ENCODE assay signal across 8 cellular contexts in the genomic region with DNA sequence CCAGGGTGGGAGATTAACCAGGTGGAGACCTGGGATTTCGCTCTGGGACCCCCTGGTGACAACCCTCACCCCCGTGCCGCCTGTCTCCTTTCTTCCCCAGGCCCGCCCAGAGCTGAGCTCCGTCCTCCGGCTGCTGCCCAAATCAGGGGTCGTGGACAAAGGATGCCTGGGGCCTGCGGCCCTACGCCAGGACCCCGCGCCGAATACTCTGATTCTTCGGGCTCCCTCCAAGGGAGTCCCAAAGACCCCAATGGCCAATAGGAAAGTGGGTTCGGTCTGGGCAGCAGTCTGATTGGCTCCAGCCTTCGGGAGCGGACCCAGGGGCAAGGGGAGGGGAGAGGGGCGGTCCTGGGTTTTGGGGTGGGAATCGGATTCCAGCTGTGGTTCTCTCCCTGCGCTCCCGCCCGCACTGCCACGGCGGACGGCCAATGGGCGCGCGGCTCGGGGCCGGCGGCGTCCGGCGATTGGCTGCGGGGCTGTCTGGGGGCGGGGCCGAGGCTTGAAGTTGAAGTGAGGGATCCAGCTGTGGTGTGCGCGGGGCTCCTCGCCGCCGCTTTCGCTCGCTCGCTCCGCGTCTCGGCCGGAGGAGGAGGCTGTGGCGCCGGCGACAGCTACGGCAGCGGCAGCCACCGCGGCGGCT. TPM values are rescaled to one million over a fixed set of nuclear protein-coding genes. Genes with fewer than 3 reads are reported as not detected.
DNase-seq lines count a peak whose midpoint lies in the region; ATAC-seq and TF ChIP-seq lines count a peak whose summit lies in the region.

CACNA1G (plus strand) TSS at position 531 of the 640 bp plus-strand sequence. CDS start 745 bp downstream, outside the sequence.

- no peaks in the 10 kb centered on the region for H3K79me1 ChIP-seq in IMR-90 (ENCODE audit: low read depth in 1 of 2, low read length in 2 of 2)

- H3K4ac ChIP-seq in IMR-90 (ENCODE audit: low read depth, low read length): no peak within 1 kb of the TSS

- H3K36me3 ChIP-seq in IMR-90 (ENCODE audit: control insufficient read depth, insufficient read depth, low read length) (peaks cover 5% of the 10 kb centered on the region; the same call in 1 of the 2 replicates), neural progenitor cell (no peaks in the 10 kb centered on the region)

- H3K4me3 ChIP-seq in IMR-90 (ENCODE audit: insufficient read depth, low read depth, low read length) (peak within 1 kb of the TSS; percentile 19), foreskin fibroblast (ENCODE audit: low read depth in 1 of 2, low read length in 2 of 2) (peak within 1 kb of the TSS; percentile 35 to 58), neural progenitor cell (peak within 1 kb of the TSS; percentile 86)

- H3K27ac ChIP-seq in IMR-90 (ENCODE audit: insufficient read depth, low read length) (no peak within 1 kb of the TSS), neural progenitor cell (no peak within 1 kb of the TSS)

- BruUV-seq in IMR-90 (replicated peaks; lab: Mats Ljungman, UMichigan): no TSS peak

- no peak within 1 kb of the TSS for H3K27ac Mint-ChIP-seq in activated T-helper 2 cell treated with anti-CD3 and anti-CD28 coated beads, Interferon-gamma antibody, Interleukin-2, Interleukin-4, amounts not matched to agents 10 μg/mL and 5 μg/mL and 100 μg/mL, durations not matched to agents 14 hours and 24 hours and 36 hours
- H3K27ac Mint-ChIP-seq in neural progenitor cell: peak within 1 kb of the TSS; percentile 91
- H3K27ac Mint-ChIP-seq in stimulated activated naive CD8-positive, alpha-beta T cell treated with anti-CD3 and anti-CD28 coated beads, Interleukin-15, Interleukin-2, amounts not matched to agents 100 ng/mL and 50 ng/mL, for 24 hours: no peak within 1 kb of the TSS

- H2BK20ac ChIP-seq in IMR-90 (ENCODE audit: low read depth, low read length): no peak within 1 kb of the TSS

- peaks cover 9% of the 10 kb centered on the region; the same call in 1 of the 2 replicates for H3K4me1 ChIP-seq in IMR-90 (ENCODE audit: control insufficient read depth, insufficient read depth, low read length)
- peaks cover 59% of the 10 kb centered on the region for H3K4me1 ChIP-seq in neural progenitor cell

- peaks cover 65% of the 10 kb centered on the region for H3K27me3 ChIP-seq in IMR-90 (ENCODE audit: control insufficient read depth, insufficient read depth, low read length)
- peaks cover 87% of the 10 kb centered on the region for H3K27me3 ChIP-seq in neural progenitor cell

- H2AK9ac ChIP-seq in IMR-90 (replicated peaks; ENCODE audit: low read depth, low read length, poor library complexity): peak within 1 kb of the TSS; percentile 7

- H4K20me1 ChIP-seq in IMR-90 (ENCODE audit: insufficient read depth, low read length): peaks cover 3% of the 10 kb centered on the region; the same call in 1 of the 2 replicates
- H4K20me1 ChIP-seq in neural progenitor cell (ENCODE audit: low read depth): peaks cover 34% of the 10 kb centered on the region

- H3K4me2 ChIP-seq in IMR-90 (ENCODE audit: low read depth, low read length) (peak within 1 kb of the TSS; percentile 68), neural progenitor cell (peak within 1 kb of the TSS; percentile 100)

- H4K5ac ChIP-seq in IMR-90 (ENCODE audit: low read depth, low read length): no peak within 1 kb of the TSS

- H3K18ac ChIP-seq in IMR-90 (ENCODE audit: low read depth, low read length): no peak within 1 kb of the TSS

- no peak within 1 kb of the TSS for H2BK5ac ChIP-seq in IMR-90 (ENCODE audit: low read depth, low read length, poor library complexity, severe bottlenecking)

- no peak within 1 kb of the TSS for H3K14ac ChIP-seq in IMR-90 (replicated peaks; ENCODE audit: low read depth, low read length)

- 0% methylated on average over 2 of the region's 56 CpGs; no CpG with 5 or more reads in 1 of the 2 experiments for WGBS in IMR-90 (ENCODE audit: extremely low coverage in 2 of 2, insufficient read length in 1 of 2), 2 experiments

- no peaks in the 10 kb centered on the region for H3K79me2 ChIP-seq in neural progenitor cell (ENCODE audit: low read depth)

- H3K9me3 ChIP-seq in IMR-90 (ENCODE audit: control insufficient read depth, insufficient read depth, low read length) (no peaks in the 10 kb centered on the region), neural progenitor cell (ENCODE audit: low read depth) (no peaks in the 10 kb centered on the region)

- CTCF ChIA-PET in IMR-90 (lab: Yijun Ruan, JAX): interaction anchor here (0.5 to 2.0 kb wide), 5 partner anchors 10 to 135 kb away, joined by 3 to 6 read pairs (median 6); no protein-coding TSS in a partner anchor

- dilution Hi-C loops in IMR-90 (cut with HindIII; ENCODE audit: low sequenced_read_pairs, unreplicated experiment): no loop called here

- in situ Hi-C loops in IMR-90 (cut with MboI; ENCODE audit: low sequenced_read_pairs): no loop called here

- H2AFZ ChIP-seq in IMR-90 (replicated peaks; ENCODE audit: low read length, poor library complexity) (peak within 1 kb of the TSS; percentile 81), neural progenitor cell (replicated peaks) (peak within 1 kb of the TSS; percentile 74)

- H3K9me3 Mint-ChIP-seq in activated T-helper 2 cell treated with anti-CD3 and anti-CD28 coated beads, Interferon-gamma antibody, Interleukin-2, Interleukin-4, amounts not matched to agents 10 μg/mL and 5 μg/mL and 100 μg/mL, durations not matched to agents 14 hours and 24 hours and 36 hours: no peaks in the 10 kb centered on the region
- H3K9me3 Mint-ChIP-seq in neural progenitor cell: no peaks in the 10 kb centered on the region
- no peaks in the 10 kb centered on the region for H3K9me3 Mint-ChIP-seq in stimulated activated naive CD8-positive, alpha-beta T cell treated with anti-CD3 and anti-CD28 coated beads, Interleukin-15, Interleukin-2, amounts not matched to agents 100 ng/mL and 50 ng/mL, for 24 hours

- H3K36me3 Mint-ChIP-seq in activated T-helper 2 cell treated with anti-CD3 and anti-CD28 coated beads, Interferon-gamma antibody, Interleukin-2, Interleukin-4, amounts not matched to agents 10 μg/mL and 5 μg/mL and 100 μg/mL, durations not matched to agents 14 hours and 24 hours and 36 hours (ENCODE audit: low read depth): no peaks in the 10 kb centered on the region
- H3K36me3 Mint-ChIP-seq in neural progenitor cell: no peaks in the 10 kb centered on the region
- no peaks in the 10 kb centered on the region for H3K36me3 Mint-ChIP-seq in stimulated activated naive CD8-positive, alpha-beta T cell treated with anti-CD3 and anti-CD28 coated beads, Interleukin-15, Interleukin-2, amounts not matched to agents 100 ng/mL and 50 ng/mL, for 24 hours (ENCODE audit: low read depth)

- H3K23ac ChIP-seq in IMR-90 (ENCODE audit: low read depth, low read length): no peak within 1 kb of the TSS

- H3F3A ChIP-seq in neural progenitor cell (ENCODE audit: low read depth): peaks cover 47% of the 10 kb centered on the region

- intact Hi-C loops in IMR-90 (cut with micrococcal nuclease): no loop called here
- intact Hi-C loops in activated T-helper 2 cell treated with anti-CD3 and anti-CD28 coated beads, Interferon-gamma antibody, Interleukin-2, Interleukin-4, amounts not matched to agents 10 μg/mL and 5 μg/mL and 100 μg/mL, durations not matched to agents 14 hours and 24 hours and 36 hours (cut with micrococcal nuclease): no loop called here

- peaks cover 13% of the 10 kb centered on the region for H3K4me1 Mint-ChIP-seq in activated T-helper 2 cell treated with anti-CD3 and anti-CD28 coated beads, Interferon-gamma antibody, Interleukin-2, Interleukin-4, amounts not matched to agents 10 μg/mL and 5 μg/mL and 100 μg/mL, durations not matched to agents 14 hours and 24 hours and 36 hours (ENCODE audit: low read depth)
- peaks cover 53% of the 10 kb centered on the region for H3K4me1 Mint-ChIP-seq in neural progenitor cell
- peaks cover 27% of the 10 kb centered on the region for H3K4me1 Mint-ChIP-seq in stimulated activated naive CD8-positive, alpha-beta T cell treated with anti-CD3 and anti-CD28 coated beads, Interleukin-15, Interleukin-2, amounts not matched to agents 100 ng/mL and 50 ng/mL, for 24 hours (ENCODE audit: low read depth)

- TF ChIP-seq CTCF in IMR-90 (conservative IDR thresholded peaks at IDR 0.05; ENCODE audit: low read depth, low read length) (no peak), foreskin fibroblast (IDR thresholded peaks at IDR 0.05; ENCODE audit: low read depth, low read length) (no peak), neural progenitor cell (IDR thresholded peaks at IDR 0.05) (no peak)

- POLR2A ChIA-PET in IMR-90 (lab: Charles Lee; ENCODE audit: unreplicated experiment): interaction anchor here (0.6 kb wide), 2 partner anchors 67 to 74 kb away, joined by 3 read pairs; no protein-coding TSS in a partner anchor

- no peak for TF ChIP-seq POLR2A in IMR-90 (IDR thresholded peaks at IDR 0.05; ENCODE audit: low read depth, low read length)

- no peak within 1 kb of the TSS for H2AK5ac ChIP-seq in IMR-90 (ENCODE audit: low read depth, low read length)

- H3K9me1 ChIP-seq in IMR-90 (ENCODE audit: insufficient read depth, low read length): 0 out of 2 replicates have a peak, but pooled peaks cover 5% of the 10 kb centered on the region

- no peak within 1 kb of the TSS for H4K8ac ChIP-seq in IMR-90 (ENCODE audit: low read depth in 2 of 2, low read length in 2 of 2)

- H3K56ac ChIP-seq in IMR-90 (ENCODE audit: extremely low read depth, insufficient read depth, low read length): no peak within 1 kb of the TSS

- peak; percentile 88 for DNase-seq in DMS53 treated with DMSO at 0.1 percent for 48 hours (lab: John Stamatoyannopoulos, UW; ENCODE audit: unreplicated experiment)
- peak; percentile 70 for DNase-seq in IMR-90
- peak; percentile 80 for DNase-seq in RPMI7951 (ENCODE audit: low read depth)
- DNase-seq in activated T-helper 2 cell treated with anti-CD3 and anti-CD28 coated beads, Interferon-gamma antibody, Interleukin-2, Interleukin-4, amounts not matched to agents 10 μg/mL and 5 μg/mL and 100 μg/mL, durations not matched to agents 14 hours and 24 hours and 36 hours (ENCODE audit: low spot score): peak; percentile 85
- peak; percentile 87 to 96 for DNase-seq in foreskin fibroblast
- DNase-seq in neural progenitor cell (ENCODE audit: low spot score): peak; percentile 98

- H4K91ac ChIP-seq in IMR-90 (ENCODE audit: insufficient read depth, low read depth, low read length): no peak within 1 kb of the TSS

- H3K9ac ChIP-seq in IMR-90 (ENCODE audit: low read depth, low read length) (no peak within 1 kb of the TSS), neural progenitor cell (no peak within 1 kb of the TSS)

- H2BK120ac ChIP-seq in IMR-90 (ENCODE audit: low read depth, low read length): no peak within 1 kb of the TSS

- peak within 1 kb of the TSS; percentile 70 for H3K4me3 Mint-ChIP-seq in activated T-helper 2 cell treated with anti-CD3 and anti-CD28 coated beads, Interferon-gamma antibody, Interleukin-2, Interleukin-4, amounts not matched to agents 10 μg/mL and 5 μg/mL and 100 μg/mL, durations not matched to agents 14 hours and 24 hours and 36 hours (ENCODE audit: low read depth)
- peak within 1 kb of the TSS; percentile 93 for H3K4me3 Mint-ChIP-seq in neural progenitor cell
- H3K4me3 Mint-ChIP-seq in stimulated activated naive CD8-positive, alpha-beta T cell treated with anti-CD3 and anti-CD28 coated beads, Interleukin-15, Interleukin-2, amounts not matched to agents 100 ng/mL and 50 ng/mL, for 24 hours: peak within 1 kb of the TSS; percentile 68

- no peak within 1 kb of the TSS for H2BK15ac ChIP-seq in IMR-90 (ENCODE audit: low read depth, low read length)

- peaks cover 49% of the 10 kb centered on the region for H3K27me3 Mint-ChIP-seq in activated T-helper 2 cell treated with anti-CD3 and anti-CD28 coated beads, Interferon-gamma antibody, Interleukin-2, Interleukin-4, amounts not matched to agents 10 μg/mL and 5 μg/mL and 100 μg/mL, durations not matched to agents 14 hours and 24 hours and 36 hours (ENCODE audit: low read depth)
- H3K27me3 Mint-ChIP-seq in neural progenitor cell (ENCODE audit: insufficient read depth, low read depth): peaks cover 42% of the 10 kb centered on the region
- H3K27me3 Mint-ChIP-seq in stimulated activated naive CD8-positive, alpha-beta T cell treated with anti-CD3 and anti-CD28 coated beads, Interleukin-15, Interleukin-2, amounts not matched to agents 100 ng/mL and 50 ng/mL, for 24 hours: peaks cover 55% of the 10 kb centered on the region

- ATAC-seq in GM21717 (IDR thresholded peaks at IDR 0.05; ENCODE audit: unreplicated experiment): peak; percentile 81
- peak; percentile 93 for ATAC-seq in IMR-90 (ENCODE audit: low read depth)

- TF ChIP-seq RAD21 in IMR-90 (IDR thresholded peaks at IDR 0.05; ENCODE audit: low read length): no peak

RNA-seq across cellular contexts. Expression of gene CACNA1G, which starts in this region (rescaled TPM):
- total RNA-seq in IMR-90 (2012; rRNA removed): under 0.01 TPM in 1 of 2 replicates, not detected in the other
- 0.03 TPM in 2 replicates for polyA plus RNA-seq in IMR-90 (2012; rRNA removed)
- polyA plus RNA-seq in IMR-90 (2012; cell fraction: cytosol; rRNA removed): 0.08 TPM in 1 of 2 replicates, not detected in the other
- 0.08 and 0.10 TPM in 2 replicates for polyA plus RNA-seq in IMR-90 (2012; cell fraction: nucleus; rRNA removed; ENCODE audit: low replicate concordance)
- under 0.01 and 0.12 TPM in 2 replicates for total RNA-seq in RPMI7951 (2014; rRNA removed; shearing (Covaris generic))
- total RNA-seq in activated T-helper 2 cell treated with anti-CD3 and anti-CD28 coated beads, Interferon-gamma antibody, Interleukin-2, Interleukin-4, amounts not matched to agents 10 μg/mL and 5 μg/mL and 100 μg/mL, durations not matched to agents 14 hours and 24 hours and 36 hours: not detected in 2 replicates
- total RNA-seq in neural progenitor cell (ENCODE audit: low replicate concordance): 1.6 and 4.9 TPM in 2 replicates

Comparison
In these comparisons a context has a peak if more than half of its experiments do, and no peak if none do; other contexts are left out.
1. Peak in DNase-seq, ATAC-seq, H3K4me3 ChIP-seq and H3K4me2 ChIP-seq in IMR-90; RNA of the gene not detected or under 1 TPM.
2. Peak in DNase-seq in RPMI7951; RNA of the gene not detected or under 1 TPM.
3. Peak in DNase-seq in activated T-helper 2 cell treated with anti-CD3 and anti-CD28 coated beads, Interferon-gamma antibody, Interleukin-2, Interleukin-4, amounts not matched to agents 10 μg/mL and 5 μg/mL and 100 μg/mL, durations not matched to agents 14 hours and 24 hours and 36 hours; RNA of the gene not detected or under 1 TPM.
4. H3K4me3 ChIP-seq: peak in every context shown above with its lines; median percentile 86 in neural progenitor cell; 46 in foreskin fibroblast; 19 in IMR-90.